20 cellular contexts compared by ENCODE assay signal in the genomic region with DNA sequence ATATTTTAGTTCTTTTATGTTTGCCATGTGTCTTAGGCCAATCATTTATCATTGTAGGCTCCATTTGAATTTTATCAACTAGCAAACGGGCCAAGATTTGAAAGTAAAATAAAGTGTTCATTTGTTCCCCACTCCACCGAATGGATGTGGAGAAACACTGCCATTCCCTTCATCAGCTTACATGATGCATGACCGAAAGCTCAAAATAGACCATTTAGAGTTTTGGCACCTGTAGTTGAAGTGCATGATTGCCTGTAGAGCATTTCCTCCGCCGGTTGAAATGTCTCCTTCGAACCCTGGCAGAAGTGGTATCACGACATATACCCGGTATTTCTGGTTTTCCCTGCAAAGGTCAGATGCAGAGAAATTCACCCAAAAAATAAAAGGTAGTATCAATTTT.
DNase-seq lines count a peak whose midpoint lies in the region; ATAC-seq and TF ChIP-seq lines count a peak whose summit lies in the region.
"Had no signal": no experiment of that assay in that cellular context is flagged by ENCODE, and none has a peak within 500 bp of the region (broad histone marks: within the 10 kb centered on the region; RNA-seq: fewer than 3 reads in every experiment).

No MANE protein-coding gene starts in this region.

- H3K36me3 ChIP-seq in cardiac muscle cell (no peaks in the 10 kb centered on the region), right atrium auricular region (peaks cover 5% of the 10 kb centered on the region)
- H3K36me3 ChIP-seq: BLaER1 had no signal

- H3K27ac ChIP-seq in cardiac muscle cell (peak overlapping the region; percentile 2), right atrium auricular region (peak overlapping the region; percentile 55 to 77)
- H3K27ac ChIP-seq: A549, BLaER1 had no signal

- intact Hi-C loops in left cardiac atrium (cut with DNase I) = loop anchor here (5.0 to 10.0 kb wide), 3 partner anchors 128 to 700 kb away; no protein-coding TSS in a partner anchor

- ATAC-seq in left cardiac atrium = no peak
- ATAC-seq: A549, GM12878, HCT116 had no signal

- DNase-seq in cardiac muscle cell (ENCODE audit: low read depth in 1 of 2, low spot score in 1 of 2) (no peak), left cardiac atrium (no peak), NCI-H187 (lab: John Stamatoyannopoulos, UW) (peak; percentile 22 to 31), NCI-H526 treated with DMSO at 0.1 percent for 48 hours (lab: John Stamatoyannopoulos, UW) (peak; percentile 79), right atrium auricular region (ENCODE audit: low spot score) (no peak), AML-193 (lab: John Stamatoyannopoulos, UW) (no peak), A172 (ENCODE audit: low spot score) (no peak)
- DNase-seq in stimulated activated naive CD4-positive, alpha-beta T cell (lab: John Stamatoyannopoulos, UW) = no peak
- DNase-seq: CD4-positive, alpha-beta memory T cell; DMS153; DND-41; EL; GOT3; H7; HFFc6; IMR-90 had no signal

- H3K4me3 ChIP-seq in cardiac muscle cell (no peak overlapping the region), right atrium auricular region (no peak overlapping the region)
- H3K4me3 ChIP-seq: A549, BLaER1, GM12878 had no signal

- H3K27me3 ChIP-seq in cardiac muscle cell (no peaks in the 10 kb centered on the region), right atrium auricular region (no peaks in the 10 kb centered on the region)
- H3K27me3 ChIP-seq: BLaER1 had no signal

- TF ChIP-seq CTCF in cardiac muscle cell (IDR thresholded peaks at IDR 0.05; ENCODE audit: low read depth, low read length) (no peak), right atrium auricular region (IDR thresholded peaks at IDR 0.05) (no peak)

- H3K4me1 ChIP-seq in cardiac muscle cell (ENCODE audit: low read depth) (peaks cover 52% of the 10 kb centered on the region), right atrium auricular region (peaks cover 0 to 33% of the 10 kb centered on the region in 2 donors)
- H3K4me1 ChIP-seq: BLaER1 had no signal

- H3K9me3 ChIP-seq in cardiac muscle cell (ENCODE audit: low read depth) (no peaks in the 10 kb centered on the region), right atrium auricular region (no peaks in the 10 kb centered on the region)
- H3K9me3 ChIP-seq: A549, BLaER1 had no signal

Comparison
In these comparisons a context has a peak if more than half of its experiments do, and no peak if none do; other contexts are left out.
1. DNase-seq: peak in NCI-H187 (2 of 2) and NCI-H526 treated with DMSO at 0.1 percent for 48 hours (single experiment); none in cardiac muscle cell (0 of 2), left cardiac atrium (single experiment), right atrium auricular region (single experiment), AML-193 (0 of 2), stimulated activated naive CD4-positive, alpha-beta T cell (0 of 6) and A172 (single experiment).